8 cellular contexts compared by ENCODE assay signal in the genomic region with DNA sequence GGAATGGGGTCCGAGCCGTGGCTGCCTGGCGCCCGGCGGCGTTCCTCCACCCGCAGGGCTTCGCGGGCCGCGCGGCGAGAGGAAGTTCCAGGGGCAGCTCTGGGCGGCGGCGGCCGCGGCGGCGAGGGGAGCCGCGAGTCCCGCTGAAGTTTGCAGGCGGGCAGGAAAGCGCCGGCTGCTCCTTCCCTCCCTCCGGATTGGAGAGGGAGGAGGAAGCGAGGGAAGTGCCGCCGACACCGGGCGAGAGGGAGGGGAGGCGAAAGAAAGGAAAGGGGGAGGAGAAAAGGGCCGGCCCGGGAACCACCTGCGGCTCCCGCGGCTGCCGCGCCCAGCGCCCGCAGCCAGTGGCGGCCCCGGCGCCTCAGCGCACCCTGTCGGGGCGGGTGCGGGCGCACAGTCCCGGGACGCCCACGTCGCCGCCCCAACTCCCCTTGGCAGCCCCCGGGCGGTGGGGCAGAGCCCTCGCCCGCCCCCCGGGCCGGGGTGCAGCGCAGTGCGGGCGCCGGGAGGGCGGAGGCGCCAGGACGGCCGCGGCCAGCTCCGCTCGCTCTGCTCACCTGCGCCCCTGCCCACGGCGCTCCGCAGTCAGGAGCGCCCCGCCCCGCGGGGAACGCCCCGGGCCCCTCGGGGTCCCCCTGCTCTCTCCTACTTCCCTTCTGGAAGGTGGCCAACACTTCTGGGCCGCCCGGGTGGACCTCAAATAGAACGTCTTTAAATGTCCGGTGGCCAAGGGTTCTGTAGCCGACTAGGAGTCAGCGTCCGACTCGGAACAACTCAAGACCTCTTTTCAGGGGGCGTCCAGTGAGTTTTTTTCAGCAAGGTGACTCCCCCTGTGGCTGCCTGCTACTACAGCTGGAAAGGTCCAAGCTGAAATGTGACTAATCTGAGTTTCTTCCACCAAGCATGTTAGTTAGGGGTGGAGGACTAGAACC.
DNase-seq lines count a peak whose midpoint lies in the region; ATAC-seq, FAIRE-seq and TF ChIP-seq lines count a peak whose summit lies in the region.

No MANE protein-coding gene starts in this region.

- peaks cover 32% of the 10 kb centered on the region for H3K27me3 Mint-ChIP-seq in activated CD4-positive, alpha-beta T cell treated with anti-CD3 and anti-CD28 coated beads for 36 hours
- H3K27me3 Mint-ChIP-seq in T-helper 2 cell treated with Interferon-gamma antibody and Interleukin-4, amounts not matched to agents 5 μg/mL and 100 μg/mL, for 36 hours (ENCODE audit: low read depth): peaks cover 51% of the 10 kb centered on the region

- H3K9me3 Mint-ChIP-seq in activated CD4-positive, alpha-beta T cell treated with anti-CD3 and anti-CD28 coated beads for 36 hours (ENCODE audit: low read depth): no peaks in the 10 kb centered on the region
- no peaks in the 10 kb centered on the region for H3K9me3 Mint-ChIP-seq in T-helper 2 cell treated with Interferon-gamma antibody and Interleukin-4, amounts not matched to agents 5 μg/mL and 100 μg/mL, for 36 hours

- peak overlapping the region; percentile 6 to 71 for H3K9ac ChIP-seq in kidney (ENCODE audit: low read length in 2 of 2)

- DNase-seq in activated CD4-positive, alpha-beta T cell treated with anti-CD3 and anti-CD28 coated beads for 36 hours: peak; percentile 48
- DNase-seq in activated CD4-positive, alpha-beta T cell treated with anti-CD3 and anti-CD28 coated beads for 1 hour: no peak
- DNase-seq in NAMALWA (ENCODE audit: low spot score): peak; percentile 53
- DNase-seq in T-helper 2 cell treated with Interferon-gamma antibody and Interleukin-4, amounts not matched to agents 5 μg/mL and 100 μg/mL, for 36 hours (ENCODE audit: low spot score): peak; percentile 48
- DNase-seq in cerebellum (ENCODE audit: low spot score): peak; percentile 27
- DNase-seq in kidney: peak; percentile 92
- peak; percentile 7 for DNase-seq in stimulated activated CD4-positive, alpha-beta T cell treated with anti-CD3 and anti-CD28 coated beads, Interleukin-12 subunit alpha, Interleukin-12 subunit beta, amount 100 ng/mL, for 4 hours

- ATAC-seq in activated CD4-positive, alpha-beta T cell treated with anti-CD3 and anti-CD28 coated beads for 36 hours: peak; percentile 64
- ATAC-seq in HG02610 (IDR thresholded peaks at IDR 0.05; ENCODE audit: unreplicated experiment): peak; percentile 43

- H3K4me1 ChIP-seq in kidney (ENCODE audit: control insufficient read depth in 1 of 2, insufficient read depth in 1 of 2, low read depth in 1 of 2, low read length in 2 of 2): peaks cover 0 to 3% of the 10 kb centered on the region in 2 donors

- no peak for FAIRE-seq in kidney (lab: Jason Lieb, UNC)

- H3K4me3 Mint-ChIP-seq in activated CD4-positive, alpha-beta T cell treated with anti-CD3 and anti-CD28 coated beads for 36 hours: peak overlapping the region; percentile 73
- peak overlapping the region; percentile 87 for H3K4me3 Mint-ChIP-seq in T-helper 2 cell treated with Interferon-gamma antibody and Interleukin-4, amounts not matched to agents 5 μg/mL and 100 μg/mL, for 36 hours

- no peaks in the 10 kb centered on the region for H3K36me3 ChIP-seq in kidney (ENCODE audit: control insufficient read depth in 1 of 2, insufficient read depth in 2 of 2, low read length in 2 of 2)

- peaks cover 10% of the 10 kb centered on the region for H3K4me1 Mint-ChIP-seq in activated CD4-positive, alpha-beta T cell treated with anti-CD3 and anti-CD28 coated beads for 36 hours
- peaks cover 6% of the 10 kb centered on the region for H3K4me1 Mint-ChIP-seq in T-helper 2 cell treated with Interferon-gamma antibody and Interleukin-4, amounts not matched to agents 5 μg/mL and 100 μg/mL, for 36 hours (ENCODE audit: low read depth)

- POLR2A ChIA-PET in activated CD4-positive, alpha-beta T cell treated with anti-CD3 and anti-CD28 coated beads for 36 hours (lab: Charles Lee): interaction anchor here (0.6 kb wide), 1 partner anchor 66 kb away, joined by 3 read pairs; no protein-coding TSS in a partner anchor

- peak overlapping the region; percentile 49 to 75 for H3K27ac ChIP-seq in kidney (ENCODE audit: low read depth in 2 of 2, low read length in 2 of 2)

- CTCF ChIA-PET in activated CD4-positive, alpha-beta T cell treated with anti-CD3 and anti-CD28 coated beads for 36 hours (lab: Charles Lee): interaction anchor here (0.8 to 1.3 kb wide), 7 partner anchors 24 to 663 kb away, joined by 3 to 4 read pairs (median 3); no protein-coding TSS in a partner anchor

- H3K27ac Mint-ChIP-seq in activated CD4-positive, alpha-beta T cell treated with anti-CD3 and anti-CD28 coated beads for 36 hours: peak overlapping the region; percentile 55
- no peak overlapping the region for H3K27ac Mint-ChIP-seq in T-helper 2 cell treated with Interferon-gamma antibody and Interleukin-4, amounts not matched to agents 5 μg/mL and 100 μg/mL, for 36 hours

- peak; percentile 14 for TF ChIP-seq CTCF in kidney (IDR thresholded peaks at IDR 0.05; ENCODE audit: borderline replicate concordance, extremely low read depth, insufficient read depth)

- intact Hi-C loops in activated CD4-positive, alpha-beta T cell treated with anti-CD3 and anti-CD28 coated beads for 36 hours (cut with DNase I, micrococcal nuclease): loop anchor here (1.0 to 5.0 kb wide), 9 partner anchors 38 to 672 kb away; a partner anchor contains a TSS
- intact Hi-C loops in kidney (cut with DNase I): no loop called here

- peak overlapping the region; percentile 29 to 86 for H3K4me3 ChIP-seq in kidney (ENCODE audit: low read length in 2 of 2)

- no peaks in the 10 kb centered on the region for H3K9me3 ChIP-seq in kidney (ENCODE audit: control insufficient read depth in 1 of 2, low read length in 2 of 2)

- no peaks in the 10 kb centered on the region for H3K36me3 Mint-ChIP-seq in activated CD4-positive, alpha-beta T cell treated with anti-CD3 and anti-CD28 coated beads for 36 hours (ENCODE audit: low read depth)
- no peaks in the 10 kb centered on the region for H3K36me3 Mint-ChIP-seq in T-helper 2 cell treated with Interferon-gamma antibody and Interleukin-4, amounts not matched to agents 5 μg/mL and 100 μg/mL, for 36 hours (ENCODE audit: low read depth)
